26 cellular contexts compared by ENCODE assay signal in genomic region chr5:133844836-133845235, GRCh38.
DNase-seq lines count a peak whose midpoint lies in the region; FAIRE-seq and TF ChIP-seq lines count a peak whose summit lies in the region.
"Had no signal": no experiment of that assay in that cellular context is flagged by ENCODE, and none has a peak within 500 bp of the region (broad histone marks: within the 10 kb centered on the region; RNA-seq: fewer than 3 reads in every experiment).

No MANE protein-coding gene starts in this region.

- in situ Hi-C loops in mammary epithelial cell (cut with MboI; ENCODE audit: low sequenced_read_pairs in 2 of 2) (no loop called here), ACHN (cut with HindIII; ENCODE audit: low pct_ligation_motif_present, low pct_unique_long_range_greater_than_20kb, low sequenced_read_pairs) (no loop called here)

- H3K4me1 ChIP-seq in mammary epithelial cell (ENCODE audit: insufficient read depth, low read length) (no peaks in the 10 kb centered on the region), mucosa of stomach (ENCODE audit: control insufficient read depth, insufficient read depth, low read length) (peaks cover 78% of the 10 kb centered on the region)
- H3K4me1 ChIP-seq: colonic mucosa, Peyer's patch, sigmoid colon, SJSA1, tibial artery had no signal

- no TSS peak for BruUV-seq in mammary epithelial cell (replicated peaks; lab: Mats Ljungman, UMichigan)

- no peak overlapping the region for H3K4me3 ChIP-seq in mammary epithelial cell (replicated peaks in 1 of 3; ENCODE audit: insufficient read depth in 1 of 3, low read depth in 2 of 3, low read length in 3 of 3)
- peak overlapping the region; percentile 17 for H3K4me3 ChIP-seq in mucosa of stomach (ENCODE audit: low read length)
- H3K4me3 ChIP-seq: colonic mucosa, lung, neural progenitor cell, Peyer's patch, sigmoid colon, SJSA1, tibial artery had no signal

- dilution Hi-C loops in mammary epithelial cell (cut with HindIII; ENCODE audit: low sequenced_read_pairs), result no loop called here

- CTCF ChIA-PET in mammary epithelial cell (lab: Charles Lee; ENCODE audit: low non-redundant PET), result no interaction called here

- H3K9ac ChIP-seq in mammary epithelial cell (ENCODE audit: insufficient read depth, low read length) (no peak overlapping the region), mucosa of stomach (ENCODE audit: low read length) (peak overlapping the region; percentile 60)
- H3K9ac ChIP-seq: neural progenitor cell had no signal

- H4K20me1 ChIP-seq in mammary epithelial cell (ENCODE audit: insufficient read depth, low read length), result no peaks in the 10 kb centered on the region

- no peak overlapping the region for H3K4me2 ChIP-seq in mammary epithelial cell (ENCODE audit: insufficient read depth, low read depth, low read length)
- H3K4me2 ChIP-seq: neural progenitor cell had no signal

- no peaks in the 10 kb centered on the region for H3K36me3 ChIP-seq in mammary epithelial cell (ENCODE audit: insufficient read depth, low read length)
- no peaks in the 10 kb centered on the region for H3K36me3 ChIP-seq in mucosa of stomach (ENCODE audit: control insufficient read depth, insufficient read depth, low read length)
- H3K36me3 ChIP-seq: colonic mucosa, neural progenitor cell, Peyer's patch, sigmoid colon, SJSA1, tibial artery had no signal

- no peak overlapping the region for H3K27ac ChIP-seq in mammary epithelial cell (ENCODE audit: insufficient read depth, low read depth, low read length)
- H3K27ac ChIP-seq: colonic mucosa, neural progenitor cell, Peyer's patch, sigmoid colon, SJSA1, tibial artery had no signal

- H3K79me2 ChIP-seq in mammary epithelial cell (ENCODE audit: insufficient read depth, low read length), result no peaks in the 10 kb centered on the region

- FAIRE-seq in GM12891 (lab: Jason Lieb, UNC), result peak; percentile 47

- peaks cover 31% of the 10 kb centered on the region for H3K27me3 ChIP-seq in mammary epithelial cell (ENCODE audit: insufficient read depth, low read length)
- H3K27me3 ChIP-seq in mucosa of stomach (ENCODE audit: control insufficient read depth, insufficient read depth, low read length), result no peaks in the 10 kb centered on the region
- H3K27me3 ChIP-seq: colonic mucosa, neural progenitor cell, Peyer's patch, sigmoid colon had no signal

- no peak overlapping the region for H2AFZ ChIP-seq in mammary epithelial cell (ENCODE audit: low read depth, low read length)
- H2AFZ ChIP-seq: neural progenitor cell had no signal

- peak; percentile 4 for DNase-seq in DMS79 treated with DMSO at 0.1 percent for 48 hours (lab: John Stamatoyannopoulos, UW)
- no peak for DNase-seq in DMS79 (lab: John Stamatoyannopoulos, UW)
- no peak for DNase-seq in GM12891 (ENCODE audit: insufficient read length, low spot score)
- peak; percentile 79 for DNase-seq in mammary epithelial cell
- no peak for DNase-seq in NCI-H2227 (lab: John Stamatoyannopoulos, UW; ENCODE audit: unreplicated experiment)
- no peak for DNase-seq in ACHN
- DNase-seq in kidney tubule cell (ENCODE audit: low spot score), result no peak
- DNase-seq: 8988T; activated CD4-positive, alpha-beta T cell treated with anti-CD3 and anti-CD28 coated beads for 1 hour; activated CD8-positive, alpha-beta T cell treated with anti-CD3 and anti-CD28 coated beads, Interleukin-2, amount 10 ng/mL, durations not matched to agents 7 days and 5 days; activated naive CD4-positive, alpha-beta T cell treated with anti-CD3 and anti-CD28 coated beads for 36 hours; colonic mucosa; endodermal cell; HCEC 1CT; NCI-H1092; NCI-H2029 treated with DMSO at 0.1 percent for 48 hours; NCI-H446; sigmoid colon; stimulated activated naive CD8-positive, alpha-beta T cell treated with anti-CD3 and anti-CD28 coated beads, Interleukin-15, amount 100 ng/mL, for 72 hours; T-helper 1 cell had no signal

- TF ChIP-seq POLR2A in GM12891 (IDR thresholded peaks at IDR 0.05; ENCODE audit: low read depth, low read length), result no peak

- intact Hi-C loops in mammary epithelial cell (cut with micrococcal nuclease), result no loop called here

- H3K9me3 ChIP-seq in mammary epithelial cell (replicated peaks; ENCODE audit: insufficient read depth, low read length) (no peaks in the 10 kb centered on the region), mucosa of stomach (ENCODE audit: control insufficient read depth, low read length) (no peaks in the 10 kb centered on the region)
- H3K9me3 ChIP-seq: colonic mucosa, Peyer's patch, sigmoid colon, SJSA1, tibial artery had no signal

- no peak for TF ChIP-seq CTCF in mammary epithelial cell (conservative IDR thresholded peaks at IDR 0.05 in 1 of 2, IDR thresholded peaks at IDR 0.05 in 1 of 2; ENCODE audit: extremely low read depth in 1 of 2, insufficient read depth in 1 of 2, low read depth in 1 of 2, low read length in 2 of 2)

- 47% methylated on average over 8 of the region's 8 CpGs for WGBS in mammary epithelial cell (ENCODE audit: low coverage, missing lambda C conversion rate)

TF ChIP-seq in GM12891, 5 proteins besides CTCF, POLR2A, EP300 and RAD21:
- TF ChIP-seq POLR2AphosphoS5 (IDR thresholded peaks at IDR 0.05; ENCODE audit: low read depth, low read length), result no peak
- TF ChIP-seq PAX5 (IDR thresholded peaks at IDR 0.05; ENCODE audit: insufficient read depth, low read length, severe bottlenecking), result no peak
- no peak for TF ChIP-seq TAF1 (IDR thresholded peaks at IDR 0.05; ENCODE audit: low read depth, low read length)
- TF ChIP-seq POU2F2 (IDR thresholded peaks at IDR 0.05; ENCODE audit: low read depth, low read length), result no peak
- no peak for TF ChIP-seq SPI1 (IDR thresholded peaks at IDR 0.05; ENCODE audit: low read depth, low read length)
TF ChIP-seq in GM12891: peak in this region for 0.

Comparison
In these comparisons a context has a peak if more than half of its experiments do, and no peak if none do; other contexts are left out.
1. DNase-seq: peak in DMS79 treated with DMSO at 0.1 percent for 48 hours (single experiment) and mammary epithelial cell (single experiment); none in DMS79 (single experiment), GM12891 (single experiment), NCI-H2227 (single experiment), ACHN (single experiment) and kidney tubule cell (single experiment).